ENCODE assay signal across 18 cellular contexts in genomic region chr13:24698686-24699085, GRCh38. TPM values are rescaled to one million over a fixed set of nuclear protein-coding genes. Genes with fewer than 3 reads are reported as not detected.
A peak's percentile ranks its signal among the peaks of the same experiment; 100 is the strongest.
DNase-seq lines count a peak whose midpoint lies in the region; ATAC-seq and TF ChIP-seq lines count a peak whose summit lies in the region.
"Had no signal": no experiment of that assay in that cellular context is flagged by ENCODE, and none has a peak within 500 bp of the region (broad histone marks: within the 10 kb centered on the region; RNA-seq: fewer than 3 reads in every experiment).

No MANE protein-coding gene starts in this region.

- H3K27ac ChIP-seq in spleen (no peak overlapping the region), upper lobe of right lung (no peak overlapping the region)
- H3K27ac ChIP-seq: GM23248 had no signal

- intact Hi-C loops in spleen (cut with DNase I; ENCODE audit: low total_unique reads) (no loop called here), upper lobe of right lung (cut with DNase I) (no loop called here)

- TF ChIP-seq POLR2A in spleen (IDR thresholded peaks at IDR 0.05) = no peak

- POLR2A ChIA-PET in T-cell (lab: Charles Lee) = no interaction called here

- no peak for DNase-seq in T-helper 17 cell
- DNase-seq in neural crest cell (ENCODE audit: low read depth, low spot score) = no peak
- peak; percentile 58 for DNase-seq in spleen
- peak; percentile 26 for DNase-seq in upper lobe of right lung
- DNase-seq in stimulated activated CD4-positive, alpha-beta T cell treated with anti-CD3 and anti-CD28 coated beads, Interleukin-4, amount 100 ng/mL, for 24 hours = no peak
- DNase-seq in T-cell = no peak
- DNase-seq: C1 segment of cervical spinal cord; Caco-2; CD4-positive, alpha-beta memory T cell; DMS 273 treated with DMSO at 0.1 percent for 48 hours; EL; GDM1; GM23248; H9 had no signal

- H3K27ac Mint-ChIP-seq in T-helper 17 cell = peak overlapping the region; percentile 14
- peak overlapping the region; percentile 1 for H3K27ac Mint-ChIP-seq in neural crest cell (ENCODE audit: unreplicated experiment)
- no peak overlapping the region for H3K27ac Mint-ChIP-seq in T-cell
- H3K27ac Mint-ChIP-seq: CD4-positive, alpha-beta memory T cell had no signal

- H3K4me1 Mint-ChIP-seq in T-helper 17 cell (peaks cover 9% of the 10 kb centered on the region), neural crest cell (no peaks in the 10 kb centered on the region), T-cell (peaks cover 7 to 8% (median 7%) of the 10 kb centered on the region in 3 donors)

- H3K27me3 Mint-ChIP-seq in T-helper 17 cell (peaks cover 50% of the 10 kb centered on the region), neural crest cell (ENCODE audit: low read depth) (peaks cover 21% of the 10 kb centered on the region), T-cell (peaks cover 19 to 37% of the 10 kb centered on the region in 2 donors)

- H3K4me3 Mint-ChIP-seq in T-helper 17 cell (peak overlapping the region; percentile 25), neural crest cell (no peak overlapping the region), T-cell (no peak overlapping the region)
- H3K4me3 Mint-ChIP-seq: CD4-positive, alpha-beta memory T cell; H9 had no signal

- no peaks in the 10 kb centered on the region for H3K9me3 Mint-ChIP-seq in neural crest cell
- no peaks in the 10 kb centered on the region for H3K9me3 Mint-ChIP-seq in T-cell
- H3K9me3 Mint-ChIP-seq: CD4-positive, alpha-beta memory T cell; H9 had no signal

- 89 to 93% (median 91%) methylated on average over 12 of the region's 12 CpGs for WGBS in spleen, 5 donors

- no peaks in the 10 kb centered on the region for H3K36me3 ChIP-seq in spleen
- H3K36me3 ChIP-seq in upper lobe of right lung = no peaks in the 10 kb centered on the region

- ATAC-seq in T-helper 17 cell (no peak), upper lobe of right lung (no peak), HG03521 (IDR thresholded peaks at IDR 0.05; ENCODE audit: unreplicated experiment) (no peak), T-cell (replicated peaks in 1 of 4) (no peak)
- ATAC-seq: GM12878, HCT116 had no signal

- no peak for TF ChIP-seq CTCF in neural crest cell (conservative IDR thresholded peaks at IDR 0.05)
- TF ChIP-seq CTCF in spleen (IDR thresholded peaks at IDR 0.05 in 8 of 11, conservative IDR thresholded peaks at IDR 0.05 in 3 of 11) = no peak
- TF ChIP-seq CTCF in upper lobe of right lung (IDR thresholded peaks at IDR 0.05) = no peak

- H3K4me1 ChIP-seq in spleen (peaks cover 0 to 4% (median 0%) of the 10 kb centered on the region in 6 donors), upper lobe of right lung (no peaks in the 10 kb centered on the region)
- H3K4me1 ChIP-seq: Caco-2 had no signal

- H3K36me3 Mint-ChIP-seq in T-helper 17 cell (ENCODE audit: low read depth) = peaks cover 5% of the 10 kb centered on the region
- H3K36me3 Mint-ChIP-seq in neural crest cell (ENCODE audit: low read depth) = no peaks in the 10 kb centered on the region
- no peaks in the 10 kb centered on the region for H3K36me3 Mint-ChIP-seq in T-cell
- H3K36me3 Mint-ChIP-seq: CD4-positive, alpha-beta memory T cell had no signal

- CTCF ChIA-PET in T-cell (lab: Charles Lee) = interaction anchor here in 1 of 2 donors (0.8 kb wide), 1 partner anchor 118 kb away, joined by 3 read pairs; no protein-coding TSS in a partner anchor

- H3K27me3 ChIP-seq in spleen (replicated peaks in 1 of 7) = peaks cover 0 to 37% (median 4%) of the 10 kb centered on the region in 7 donors
- H3K27me3 ChIP-seq in upper lobe of right lung = no peaks in the 10 kb centered on the region

- H3K4me3 ChIP-seq in spleen (no peak overlapping the region), upper lobe of right lung (no peak overlapping the region)
- H3K4me3 ChIP-seq: GM12878, GM23248 had no signal

- H3K9me3 ChIP-seq in T-helper 17 cell (ENCODE audit: control insufficient read depth, low read length, poor library complexity, severe bottlenecking) = no peaks in the 10 kb centered on the region
- no peaks in the 10 kb centered on the region for H3K9me3 ChIP-seq in spleen
- H3K9me3 ChIP-seq in upper lobe of right lung = no peaks in the 10 kb centered on the region
- H3K9me3 ChIP-seq: Caco-2 had no signal

RNA-seq across cellular contexts. Expression of gene ATP12A, which starts 18.5 kb away (rescaled TPM):
- not detected for total RNA-seq in T-helper 17 cell
- 0.12 and 0.23 TPM in 2 replicates for total RNA-seq in neural crest cell
- total RNA-seq in spleen = not detected
- not detected for polyA plus RNA-seq in spleen
- total RNA-seq in upper lobe of right lung = not detected
- not detected for total RNA-seq in T-cell
- total RNA-seq: Caco-2; CD4-positive, alpha-beta memory T cell; GM23248 had no signal
- polyA plus RNA-seq: BJ; CD4-positive, alpha-beta memory T cell; GM23248 had no signal

Comparison
In these comparisons a context has a peak if more than half of its experiments do, and no peak if none do; other contexts are left out.
1. DNase-seq: peak in spleen (single experiment) and upper lobe of right lung (single experiment); none in T-helper 17 cell (0 of 3), neural crest cell (single experiment), stimulated activated CD4-positive, alpha-beta T cell treated with anti-CD3 and anti-CD28 coated beads, Interleukin-4, amount 100 ng/mL, for 24 hours (single experiment) and T-cell (0 of 34).
2. H3K27ac Mint-ChIP-seq: peak in T-helper 17 cell (single experiment) and neural crest cell (single experiment); none in T-cell (0 of 2).